In genomic region chr22:30301995-30302809, GRCh38 we compare ENCODE assay signal across 8 cellular contexts. TPM values are rescaled to one million over a fixed set of nuclear protein-coding genes. Genes with fewer than 3 reads are reported as not detected.
DNase-seq lines count a peak whose midpoint lies in the region; ATAC-seq and TF ChIP-seq lines count a peak whose summit lies in the region.

No MANE protein-coding gene starts in this region.

- no peaks in the 10 kb centered on the region for H3K27me3 ChIP-seq in RWPE2 (ENCODE audit: insufficient read depth, poor library complexity, severe bottlenecking)
- no peaks in the 10 kb centered on the region for H3K27me3 ChIP-seq in esophagus muscularis mucosa

- H3K9me3 ChIP-seq in RWPE2 (ENCODE audit: severe bottlenecking) (no peaks in the 10 kb centered on the region), esophagus muscularis mucosa (no peaks in the 10 kb centered on the region)

- H3K36me3 ChIP-seq in RWPE2 (ENCODE audit: low read depth) (peaks cover 33% of the 10 kb centered on the region), esophagus muscularis mucosa (peaks cover 18 to 66% (median 52%) of the 10 kb centered on the region in 4 donors)

- no peak for TF ChIP-seq CTCF in RWPE2 (IDR thresholded peaks at IDR 0.05; ENCODE audit: poor library complexity, severe bottlenecking)
- TF ChIP-seq CTCF in esophagus muscularis mucosa (IDR thresholded peaks at IDR 0.05): no peak
- TF ChIP-seq CTCF in GM20000 (IDR thresholded peaks at IDR 0.05; ENCODE audit: extremely low read depth, missing control alignments): no peak

- intact Hi-C loops in esophagus muscularis mucosa (cut with DNase I): no loop called here

- H3K27ac ChIP-seq in RWPE2 (ENCODE audit: poor library complexity, severe bottlenecking) (peak overlapping the region; percentile 85), esophagus muscularis mucosa (replicated peaks in 1 of 4) (peak overlapping the region; percentile 76 to 88 (median 84))

- peaks cover 50% of the 10 kb centered on the region for H3K4me1 ChIP-seq in RWPE2 (ENCODE audit: insufficient read depth, poor library complexity, severe bottlenecking)
- peaks cover 70 to 91% (median 79%) of the 10 kb centered on the region in 4 donors for H3K4me1 ChIP-seq in esophagus muscularis mucosa

- 53% methylated on average over 7 of the region's 9 CpGs for WGBS in esophagus muscularis mucosa

- no peak for TF ChIP-seq POLR2A in esophagus muscularis mucosa (IDR thresholded peaks at IDR 0.05; ENCODE audit: low read depth)

- H3K4me3 ChIP-seq in RWPE2 (ENCODE audit: severe bottlenecking) (no peak overlapping the region), esophagus muscularis mucosa (no peak overlapping the region)

- peak; percentile 80 for ATAC-seq in RWPE2 (ENCODE audit: low read depth)
- ATAC-seq in HG02870 (IDR thresholded peaks at IDR 0.05; ENCODE audit: unreplicated experiment): no peak
- ATAC-seq in GM18868 (IDR thresholded peaks at IDR 0.05; ENCODE audit: unreplicated experiment): no peak

- DNase-seq in GF-D8 (lab: John Stamatoyannopoulos, UW) (peak; percentile 89), RWPE2 (ENCODE audit: low spot score) (no peak), esophagus muscularis mucosa (ENCODE audit: extremely low spot score) (no peak), pons (ENCODE audit: low spot score) (peak; percentile 53), NCI-H2107 treated with DMSO at 0.1 percent for 48 hours (lab: John Stamatoyannopoulos, UW; ENCODE audit: unreplicated experiment) (no peak), GM20000 (ENCODE audit: low spot score) (no peak)

- no peak for TF ChIP-seq EP300 in esophagus muscularis mucosa (IDR thresholded peaks at IDR 0.05)

RNA-seq across cellular contexts. Expression of gene CASTOR1, which starts 12.9 kb away (rescaled TPM):
- 10 to 100 TPM; 16.5 to 19.4 (median 17.8) TPM for total RNA-seq in esophagus muscularis mucosa

RNA-seq across cellular contexts. Expression of gene TBC1D10A, which starts 24.5 kb away (rescaled TPM):
- total RNA-seq in esophagus muscularis mucosa: 10 to 100 TPM; 29.5 to 40.3 (median 38.0) TPM

RNA-seq across cellular contexts. Expression of gene OSM, which starts 35.6 kb away (rescaled TPM):
- total RNA-seq in esophagus muscularis mucosa: 1 to 10 TPM in 1 of 4 donors, under 1 TPM in 1, not detected in 2; 0.57 to 8.3 TPM

RNA-seq across cellular contexts. Expression of gene SF3A1, which starts 54.5 kb away (rescaled TPM):
- total RNA-seq in esophagus muscularis mucosa: 10 to 100 TPM; 32.8 to 85.8 (median 60.0) TPM

RNA-seq across cellular contexts. Expression of gene CCDC157, which starts 54.6 kb away (rescaled TPM):
- total RNA-seq in esophagus muscularis mucosa: 1 to 10 TPM; 1.5 to 2.5 (median 1.6) TPM

Comparison
In these comparisons a context has a peak if more than half of its experiments do, and no peak if none do; other contexts are left out.
1. DNase-seq: peak in GF-D8 (single experiment) and pons (single experiment); none in RWPE2 (single experiment), esophagus muscularis mucosa (single experiment), NCI-H2107 treated with DMSO at 0.1 percent for 48 hours (single experiment) and GM20000 (single experiment).